Comparison of ENCODE assay signal across 1 cellular context in the genomic region with DNA sequence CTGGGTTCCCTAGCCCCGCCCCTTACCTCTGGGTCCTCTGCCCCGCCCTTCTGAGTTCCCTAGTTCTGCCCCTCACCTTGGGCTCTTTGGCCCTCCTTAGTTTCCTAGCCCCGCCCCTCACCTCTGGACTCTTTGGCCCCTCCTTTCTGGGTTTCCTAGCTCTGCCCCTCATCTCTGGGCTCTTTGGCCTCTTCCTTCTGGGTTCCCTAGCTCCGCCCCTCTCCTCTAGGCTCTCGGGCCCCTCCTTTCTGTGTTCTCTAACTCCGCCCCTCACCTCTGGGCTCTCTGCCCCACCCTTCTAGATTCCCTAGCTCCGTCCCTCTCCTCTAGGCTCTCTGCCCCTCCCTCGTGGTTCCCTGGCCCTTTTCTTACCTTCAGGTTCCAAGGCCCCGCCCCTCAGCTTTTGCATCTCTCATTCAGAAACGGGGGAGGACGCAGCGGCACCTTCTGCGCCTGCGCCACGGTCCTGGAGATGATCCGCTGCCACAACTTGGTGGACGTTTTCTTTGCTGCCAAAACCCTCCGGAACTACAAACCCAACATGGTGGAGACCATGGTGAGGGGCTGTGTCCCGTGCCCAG.
TF ChIP-seq lines count a peak whose summit lies in the region.

No MANE protein-coding gene starts in this region.

TF ChIP-seq in endothelial cell of umbilical vein, 7 proteins besides CTCF, POLR2A, EP300 and RAD21 (continued from another document):
- TF ChIP-seq, protein P1, sequence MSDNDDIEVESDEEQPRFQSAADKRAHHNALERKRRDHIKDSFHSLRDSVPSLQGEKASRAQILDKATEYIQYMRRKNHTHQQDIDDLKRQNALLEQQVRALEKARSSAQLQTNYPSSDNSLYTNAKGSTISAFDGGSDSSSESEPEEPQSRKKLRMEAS (IDR thresholded peaks at IDR 0.05; ENCODE audit: insufficient read depth, insufficient read length), result no peak
- no peak for TF ChIP-seq JUN (IDR thresholded peaks at IDR 0.05; ENCODE audit: borderline replicate concordance, insufficient read depth, insufficient read length, low read depth)
- TF ChIP-seq EZH2 (IDR thresholded peaks at IDR 0.05; ENCODE audit: borderline replicate concordance, low read depth, low read length, severe bottlenecking), result no peak
